1 cellular context compared by ENCODE assay signal in the genomic region with DNA sequence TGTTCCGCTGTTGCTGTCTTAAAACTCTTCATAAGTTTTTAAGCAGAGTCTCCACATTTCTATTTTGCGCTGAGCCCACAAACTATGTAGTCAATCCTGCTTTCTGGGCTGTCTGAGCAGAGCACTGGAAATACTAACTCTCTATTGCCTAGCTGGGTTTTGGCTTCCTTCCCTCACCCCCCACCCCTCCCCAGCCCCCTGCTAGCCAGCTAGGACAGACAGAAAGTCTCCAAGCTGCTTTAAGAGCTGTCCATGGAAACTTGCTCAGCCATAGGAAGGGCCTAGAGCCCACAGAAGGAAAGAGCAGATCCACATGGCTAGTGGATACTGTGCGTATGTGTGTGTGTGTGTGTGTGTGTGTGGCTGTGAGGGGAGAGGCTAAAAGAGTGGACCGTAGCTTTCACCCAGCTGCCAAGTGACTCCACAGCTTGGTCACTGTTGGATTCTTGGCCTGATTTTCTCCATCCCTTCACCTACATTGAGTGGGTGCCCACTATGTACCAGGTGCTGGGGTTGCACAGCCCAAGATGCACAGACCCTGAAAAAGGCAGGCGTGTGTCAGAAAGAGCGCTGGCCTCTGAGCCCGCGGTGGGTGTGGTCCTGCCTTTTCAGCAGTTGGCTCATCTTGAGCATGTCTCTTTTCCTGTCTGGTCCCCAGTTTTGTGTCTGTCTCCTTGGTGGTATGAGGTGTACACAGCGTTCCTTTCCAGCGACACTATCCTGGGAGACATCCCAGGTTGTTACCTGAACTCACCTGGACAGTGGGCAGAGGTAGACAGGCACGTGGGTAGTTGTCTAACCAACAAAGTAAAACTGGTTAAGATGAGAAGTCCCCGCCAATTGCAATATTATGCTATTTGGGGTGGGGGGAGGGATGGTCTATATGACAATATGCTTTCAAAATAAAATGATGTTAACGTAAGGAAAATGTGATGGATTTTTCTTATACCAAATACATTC.
TF ChIP-seq lines count a peak whose summit lies in the region.

No MANE protein-coding gene starts in this region.

TF ChIP-seq in IMR-90, 13 proteins besides CTCF, POLR2A, EP300 and RAD21:
- TF ChIP-seq RCOR1 (IDR thresholded peaks at IDR 0.05; ENCODE audit: insufficient replicate concordance, low read length) (no peak), MXI1 (IDR thresholded peaks at IDR 0.05; ENCODE audit: borderline replicate concordance, low read depth, low read length) (no peak), MAZ (IDR thresholded peaks at IDR 0.05; ENCODE audit: borderline replicate concordance, low read depth, low read length) (no peak), BHLHE40 (IDR thresholded peaks at IDR 0.05; ENCODE audit: low read depth, low read length) (no peak), MAFK (IDR thresholded peaks at IDR 0.05; ENCODE audit: low read depth, low read length) (no peak), CEBPB (IDR thresholded peaks at IDR 0.05; ENCODE audit: low read depth, low read length) (no peak), NFE2L2 (IDR thresholded peaks at IDR 0.05; ENCODE audit: low read depth, low read length) (no peak), SMC3 (IDR thresholded peaks at IDR 0.05; ENCODE audit: low read depth, low read length) (no peak), CHD1 (IDR thresholded peaks at IDR 0.05; ENCODE audit: low read depth, low read length) (no peak), RFX5 (IDR thresholded peaks at IDR 0.05; ENCODE audit: low read depth, low read length) (no peak)
- TF ChIP-seq, protein P1, sequence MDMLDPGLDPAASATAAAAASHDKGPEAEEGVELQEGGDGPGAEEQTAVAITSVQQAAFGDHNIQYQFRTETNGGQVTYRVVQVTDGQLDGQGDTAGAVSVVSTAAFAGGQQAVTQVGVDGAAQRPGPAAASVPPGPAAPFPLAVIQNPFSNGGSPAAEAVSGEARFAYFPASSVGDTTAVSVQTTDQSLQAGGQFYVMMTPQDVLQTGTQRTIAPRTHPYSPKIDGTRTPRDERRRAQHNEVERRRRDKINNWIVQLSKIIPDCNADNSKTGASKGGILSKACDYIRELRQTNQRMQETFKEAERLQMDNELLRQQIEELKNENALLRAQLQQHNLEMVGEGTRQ (IDR thresholded peaks at IDR 0.05; ENCODE audit: low read depth, low read length), result no peak
- TF ChIP-seq, protein P2, sequence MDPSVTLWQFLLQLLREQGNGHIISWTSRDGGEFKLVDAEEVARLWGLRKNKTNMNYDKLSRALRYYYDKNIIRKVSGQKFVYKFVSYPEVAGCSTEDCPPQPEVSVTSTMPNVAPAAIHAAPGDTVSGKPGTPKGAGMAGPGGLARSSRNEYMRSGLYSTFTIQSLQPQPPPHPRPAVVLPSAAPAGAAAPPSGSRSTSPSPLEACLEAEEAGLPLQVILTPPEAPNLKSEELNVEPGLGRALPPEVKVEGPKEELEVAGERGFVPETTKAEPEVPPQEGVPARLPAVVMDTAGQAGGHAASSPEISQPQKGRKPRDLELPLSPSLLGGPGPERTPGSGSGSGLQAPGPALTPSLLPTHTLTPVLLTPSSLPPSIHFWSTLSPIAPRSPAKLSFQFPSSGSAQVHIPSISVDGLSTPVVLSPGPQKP (IDR thresholded peaks at IDR 0.05; ENCODE audit: borderline replicate concordance, low read depth, low read length), result no peak
